ENCODE assay signal across 20 cellular contexts in genomic region chr11:131099013-131099412, GRCh38.
DNase-seq lines count a peak whose midpoint lies in the region; ATAC-seq and TF ChIP-seq lines count a peak whose summit lies in the region.
"Had no signal": no experiment of that assay in that cellular context is flagged by ENCODE, and none has a peak within 500 bp of the region (broad histone marks: within the 10 kb centered on the region; RNA-seq: fewer than 3 reads in every experiment).

No MANE protein-coding gene starts in this region.

- H2AFZ ChIP-seq in hepatocyte: no peak overlapping the region

- DNase-seq in AG08395 (ENCODE audit: low spot score) (peak; percentile 41), HFFc6 (peak; percentile 79), brain microvascular endothelial cell (peak; percentile 20), hepatocyte (ENCODE audit: low spot score) (peak; percentile 19), gastrocnemius medialis (no peak), KG1 (lab: John Stamatoyannopoulos, UW) (no peak), esophagus squamous epithelium (lab: John Stamatoyannopoulos, UW) (no peak), NCI-H2081 (lab: John Stamatoyannopoulos, UW) (no peak)
- DNase-seq: activated CD4-positive, alpha-beta T cell treated with anti-CD3 and anti-CD28 coated beads, Interleukin-2, amount 50 U/mL, for 1 hour; activated CD8-positive, alpha-beta memory T cell treated with anti-CD3 and anti-CD28 coated beads, Interleukin-2, amount 50 U/mL, for 4 hours; activated effector memory CD4-positive, alpha-beta T cell treated with anti-CD3 and anti-CD28 coated beads, Interleukin-2, amount 50 U/mL, for 16 hours; caudate nucleus; CD4-positive, alpha-beta memory T cell; DMS79 treated with DMSO at 0.1 percent for 48 hours; NCI-H1048; SIG-M5; stomach had no signal

- no peaks in the 10 kb centered on the region; the same call in 1 of the 2 replicates for H3K27me3 Mint-ChIP-seq in HFFc6 (ENCODE audit: insufficient read depth)
- H3K27me3 Mint-ChIP-seq: CD4-positive, alpha-beta memory T cell had no signal

- H4K20me1 ChIP-seq in hepatocyte (ENCODE audit: insufficient read depth, poor library complexity, severe bottlenecking): no peaks in the 10 kb centered on the region

- H3K36me3 ChIP-seq in brain microvascular endothelial cell (replicated peaks): no peaks in the 10 kb centered on the region
- H3K36me3 ChIP-seq in hepatocyte (replicated peaks; ENCODE audit: insufficient read depth, low read depth): no peaks in the 10 kb centered on the region
- no peaks in the 10 kb centered on the region for H3K36me3 ChIP-seq in gastrocnemius medialis
- H3K36me3 ChIP-seq in esophagus squamous epithelium: no peaks in the 10 kb centered on the region
- H3K36me3 ChIP-seq: stomach had no signal

- no peaks in the 10 kb centered on the region for H3K9me3 ChIP-seq in hepatocyte (ENCODE audit: low read depth)
- H3K9me3 ChIP-seq in gastrocnemius medialis: no peaks in the 10 kb centered on the region
- no peaks in the 10 kb centered on the region for H3K9me3 ChIP-seq in esophagus squamous epithelium
- H3K9me3 ChIP-seq: stomach had no signal

- H3K36me3 Mint-ChIP-seq in HFFc6 (ENCODE audit: low read depth): no peaks in the 10 kb centered on the region
- H3K36me3 Mint-ChIP-seq: CD4-positive, alpha-beta memory T cell had no signal

- no peaks in the 10 kb centered on the region for H3K27me3 ChIP-seq in brain microvascular endothelial cell (replicated peaks)
- H3K27me3 ChIP-seq in hepatocyte: no peaks in the 10 kb centered on the region
- no peaks in the 10 kb centered on the region for H3K27me3 ChIP-seq in gastrocnemius medialis
- H3K27me3 ChIP-seq in esophagus squamous epithelium: peaks cover 0 to 4% (median 0%) of the 10 kb centered on the region in 4 donors

- H3K4me3 ChIP-seq in brain microvascular endothelial cell (ENCODE audit: low read depth, low read length) (no peak overlapping the region), hepatocyte (no peak overlapping the region), gastrocnemius medialis (no peak overlapping the region), esophagus squamous epithelium (no peak overlapping the region)
- H3K4me3 ChIP-seq: stomach had no signal

- WGBS in hepatocyte (ENCODE audit: low lambda C conversion rate, missing lambda C conversion rate): 56% methylated on average over 6 of the region's 6 CpGs
- WGBS in esophagus squamous epithelium, 2 donors: 29 to 49% methylated on average over 6 of the region's 6 CpGs

- H3K27ac ChIP-seq in brain microvascular endothelial cell (no peak overlapping the region), hepatocyte (peak overlapping the region; percentile 59), gastrocnemius medialis (no peak overlapping the region), esophagus squamous epithelium (no peak overlapping the region)
- H3K27ac ChIP-seq: KMS-11, stomach had no signal

- H3K4me3 Mint-ChIP-seq in HFFc6: peak overlapping the region; percentile 22; the same call in 1 of the 2 replicates
- H3K4me3 Mint-ChIP-seq: CD4-positive, alpha-beta memory T cell; nephron; T-helper 1 cell treated with Interleukin-12 subunit alpha and Interleukin-12 subunit beta and Interleukin-4 antibody, amounts not matched to agents 30 μg/mL and 1 μg/mL, for 36 hours had no signal

- H3K9me3 Mint-ChIP-seq in HFFc6: no peaks in the 10 kb centered on the region
- H3K9me3 Mint-ChIP-seq: CD4-positive, alpha-beta memory T cell; nephron; T-helper 1 cell treated with Interleukin-12 subunit alpha and Interleukin-12 subunit beta and Interleukin-4 antibody, amounts not matched to agents 30 μg/mL and 1 μg/mL, for 36 hours had no signal

- no peaks in the 10 kb centered on the region for H3K79me2 ChIP-seq in hepatocyte

- peaks cover 50% of the 10 kb centered on the region for H3K4me1 Mint-ChIP-seq in HFFc6 (ENCODE audit: low read depth)
- H3K4me1 Mint-ChIP-seq: CD4-positive, alpha-beta memory T cell; nephron had no signal

- intact Hi-C loops in gastrocnemius medialis (cut with DNase I; ENCODE audit: low total_unique reads) (no loop called here), esophagus squamous epithelium (cut with DNase I) (no loop called here)

- in situ Hi-C loops in brain microvascular endothelial cell (cut with HindIII; ENCODE audit: low pct_ligation_motif_present, low sequenced_read_pairs) (no loop called here), gastrocnemius medialis (cut with MboI; ENCODE audit: low sequenced_read_pairs in 4 of 4) (no loop called here)

- H3K4me2 ChIP-seq in hepatocyte: no peak overlapping the region
- H3K4me2 ChIP-seq: KMS-11 had no signal

- TF ChIP-seq POLR2A in gastrocnemius medialis (IDR thresholded peaks at IDR 0.05) (no peak), esophagus squamous epithelium (IDR thresholded peaks at IDR 0.05) (no peak)

- no peaks in the 10 kb centered on the region for H3K4me1 ChIP-seq in hepatocyte (ENCODE audit: insufficient read depth)
- H3K4me1 ChIP-seq in gastrocnemius medialis: no peaks in the 10 kb centered on the region
- H3K4me1 ChIP-seq in esophagus squamous epithelium: no peaks in the 10 kb centered on the region
- H3K4me1 ChIP-seq: stomach had no signal

- H3K9me2 ChIP-seq in hepatocyte (replicated peaks; ENCODE audit: insufficient read depth): no peaks in the 10 kb centered on the region

- TF ChIP-seq CTCF in HFFc6 (IDR thresholded peaks at IDR 0.05) (no peak), brain microvascular endothelial cell (IDR thresholded peaks at IDR 0.05; ENCODE audit: low read depth, low read length, missing control alignments) (no peak), hepatocyte (IDR thresholded peaks at IDR 0.05; ENCODE audit: poor library complexity) (no peak), gastrocnemius medialis (IDR thresholded peaks at IDR 0.05 in 4 of 5, conservative IDR thresholded peaks at IDR 0.05 in 1 of 5) (no peak), esophagus squamous epithelium (IDR thresholded peaks at IDR 0.05) (no peak)

- peak overlapping the region; percentile 94 for H3K27ac Mint-ChIP-seq in HFFc6
- H3K27ac Mint-ChIP-seq: CD4-positive, alpha-beta memory T cell; nephron; T-helper 1 cell treated with Interleukin-12 subunit alpha and Interleukin-12 subunit beta and Interleukin-4 antibody, amounts not matched to agents 30 μg/mL and 1 μg/mL, for 36 hours had no signal

- ATAC-seq in gastrocnemius medialis: no peak

Comparison
In these comparisons a context has a peak if more than half of its experiments do, and no peak if none do; other contexts are left out.
1. DNase-seq: peak in AG08395 (single experiment), HFFc6 (single experiment), brain microvascular endothelial cell (single experiment) and hepatocyte (single experiment); none in gastrocnemius medialis (0 of 2), KG1 (single experiment), esophagus squamous epithelium (single experiment) and NCI-H2081 (0 of 2).